Comparison of ENCODE assay signal across 8 cellular contexts in the genomic region with DNA sequence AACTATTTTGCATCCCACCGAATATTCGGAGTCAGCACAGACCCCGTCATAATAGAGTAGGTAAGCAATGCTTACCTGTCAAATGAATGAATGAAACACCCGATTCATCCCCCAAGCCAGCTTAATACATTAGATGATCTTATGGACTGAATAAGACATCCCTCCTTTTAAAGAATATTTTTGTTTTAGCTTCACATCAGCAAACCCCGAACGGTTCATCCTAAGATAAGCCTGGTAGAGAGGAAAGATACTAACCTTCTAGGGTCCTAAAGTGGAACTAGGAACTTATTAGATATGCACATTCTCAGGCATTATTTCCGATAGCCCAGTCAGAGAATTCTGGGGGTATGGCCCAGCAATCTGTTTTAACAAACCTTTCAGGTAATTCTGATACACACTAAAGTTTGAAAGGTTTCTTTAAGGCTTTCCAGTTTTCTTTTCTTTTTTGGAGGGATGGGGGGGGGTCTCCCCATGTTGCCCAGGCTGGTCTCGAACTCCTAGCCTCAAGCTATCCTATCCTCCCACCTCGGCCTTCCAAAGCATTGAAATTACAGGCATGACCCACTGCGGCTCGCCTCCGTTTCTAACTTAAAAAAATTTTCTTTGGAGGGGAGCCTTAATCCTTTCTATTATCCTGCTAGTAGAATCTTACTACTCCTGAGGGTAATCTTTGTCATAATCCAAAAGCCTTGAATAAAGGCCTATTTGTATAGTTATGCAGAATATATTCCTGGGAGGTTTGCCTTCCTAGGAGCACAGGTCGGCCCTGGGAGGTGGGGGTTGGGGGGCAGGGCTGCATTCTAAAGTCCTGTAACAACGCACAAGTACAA. TPM values are rescaled to one million over a fixed set of nuclear protein-coding genes. Genes with fewer than 3 reads are reported as not detected.
A peak's percentile ranks its signal among the peaks of the same experiment; 100 is the strongest.
DNase-seq lines count a peak whose midpoint lies in the region; ATAC-seq and TF ChIP-seq lines count a peak whose summit lies in the region.

No MANE protein-coding gene starts in this region.

- no peak for TF ChIP-seq EP300 in sigmoid colon (IDR thresholded peaks at IDR 0.05)

- H3K27me3 ChIP-seq in GM23338 (ENCODE audit: insufficient read depth): no peaks in the 10 kb centered on the region
- H3K27me3 ChIP-seq in heart left ventricle: no peaks in the 10 kb centered on the region
- H3K27me3 ChIP-seq in sigmoid colon: no peaks in the 10 kb centered on the region

- peaks cover 39% of the 10 kb centered on the region for H3K79me2 ChIP-seq in GM23338 (replicated peaks; ENCODE audit: insufficient read depth)

- peak overlapping the region; percentile 76 for H3K4me2 ChIP-seq in GM23338

- peaks cover 14% of the 10 kb centered on the region for H3K27me3 Mint-ChIP-seq in GM23338 (ENCODE audit: insufficient read depth, low read depth, poor library complexity)

- peaks cover 11% of the 10 kb centered on the region for H3F3A ChIP-seq in GM23338 (replicated peaks; ENCODE audit: low read depth)

- TF ChIP-seq CTCF in GM23338 (conservative IDR thresholded peaks at IDR 0.05; ENCODE audit: low read depth in 2 of 2) (no peak), WI38 (IDR thresholded peaks at IDR 0.05; ENCODE audit: low read depth, low read length) (no peak), heart left ventricle (IDR thresholded peaks at IDR 0.05) (no peak), sigmoid colon (IDR thresholded peaks at IDR 0.05) (no peak)

- H3K27ac Mint-ChIP-seq in GM23338: peak overlapping the region; percentile 100

- peaks cover 49% of the 10 kb centered on the region for H3K4me1 Mint-ChIP-seq in GM23338

- intact Hi-C loops in heart left ventricle (cut with DNase I): loop anchor here in 5 of 10 donors (5.0 to 10.0 kb wide), 3 partner anchors 127 to 134 kb away; partner anchors contain the start of gene SLC35F5 (in 4 of the 5)
- intact Hi-C loops in sigmoid colon (cut with DNase I): loop anchor here (1.0 to 2.0 kb wide), 2 partner anchors 70 to 133 kb away; partner anchors contain the start of gene SLC35F5

- peak; percentile 82 for DNase-seq in GM23338 (ENCODE audit: low spot score)
- no peak for DNase-seq in heart left ventricle
- DNase-seq in sigmoid colon: no peak
- no peak for DNase-seq in NCI-H345 treated with DMSO at 0.1 percent for 48 hours (lab: John Stamatoyannopoulos, UW; ENCODE audit: unreplicated experiment)
- DNase-seq in activated effector memory CD4-positive, alpha-beta T cell treated with anti-CD3 and anti-CD28 coated beads, Interleukin-2, amount 50 U/mL, for 16 hours: no peak
- no peak for DNase-seq in UCSD-AML1 (lab: John Stamatoyannopoulos, UW; ENCODE audit: unreplicated experiment)
- DNase-seq in DMS79 (lab: John Stamatoyannopoulos, UW): no peak

- H3K4me1 ChIP-seq in GM23338 (ENCODE audit: insufficient read depth) (peaks cover 40% of the 10 kb centered on the region), heart left ventricle (peaks cover 0 to 68% (median 45%) of the 10 kb centered on the region in 12 donors), sigmoid colon (peaks cover 0 to 51% (median 40%) of the 10 kb centered on the region in 4 donors)

- no peak overlapping the region for H2AFZ ChIP-seq in GM23338

- TF ChIP-seq POLR2A in heart left ventricle (IDR thresholded peaks at IDR 0.05) (no peak), sigmoid colon (IDR thresholded peaks at IDR 0.05) (no peak)

- H3K4me3 ChIP-seq in GM23338 (peak overlapping the region; percentile 67), WI38 (ENCODE audit: low read depth, low read length) (peak overlapping the region; percentile 74), heart left ventricle (peak overlapping the region; percentile 20 to 99 (median 93)), sigmoid colon (peak overlapping the region; percentile 69 to 98 (median 90))

- 34 to 40% (median 36%) methylated on average over 14 of the region's 14 CpGs for WGBS in heart left ventricle, 4 donors
- WGBS in sigmoid colon, 2 donors: 31 to 36% methylated on average over 14 of the region's 14 CpGs

- H3K36me3 Mint-ChIP-seq in GM23338 (ENCODE audit: low read depth): peaks cover 10% of the 10 kb centered on the region; the same call in 2 of the 3 replicates

- H3K9me2 ChIP-seq in GM23338 (ENCODE audit: insufficient read depth): no peaks in the 10 kb centered on the region

- H3K27ac ChIP-seq in GM23338 (ENCODE audit: low read depth) (peak overlapping the region; percentile 100), heart left ventricle (peak overlapping the region; percentile 80 to 99 (median 98)), sigmoid colon (peak overlapping the region; percentile 94 to 99 (median 98))

- H3K36me3 ChIP-seq in GM23338 (ENCODE audit: insufficient read depth) (no peaks in the 10 kb centered on the region), heart left ventricle (peaks cover 0 to 6% (median 0%) of the 10 kb centered on the region in 9 donors), sigmoid colon (no peaks in the 10 kb centered on the region)

- H3K9me3 ChIP-seq in heart left ventricle (no peaks in the 10 kb centered on the region), sigmoid colon (no peaks in the 10 kb centered on the region)

- ATAC-seq in GM23338: peak; percentile 63
- no peak for ATAC-seq in heart left ventricle

- peaks cover 18% of the 10 kb centered on the region for H4K20me1 ChIP-seq in GM23338 (replicated peaks; ENCODE audit: insufficient read depth)

- H3K4me3 Mint-ChIP-seq in GM23338: peak overlapping the region; percentile 90

- no peaks in the 10 kb centered on the region; the same call in 2 of the 3 replicates for H3K9me3 Mint-ChIP-seq in GM23338

TF ChIP-seq in GM23338, 12 proteins besides CTCF, POLR2A, EP300 and RAD21 (continues in another document):
- TF ChIP-seq REST (IDR thresholded peaks at IDR 0.05; ENCODE audit: unreplicated experiment) (no peak), STAT1 (IDR thresholded peaks at IDR 0.05; ENCODE audit: unreplicated experiment) (no peak), POLR2AphosphoS5 (IDR thresholded peaks at IDR 0.05; ENCODE audit: low read depth) (no peak)

RNA-seq across cellular contexts. Expression of gene ACTR3, which starts 1.0 kb away (rescaled TPM):
- 137 and 138 TPM in 2 replicates for total RNA-seq in GM23338 (2014; rRNA removed; shearing (Covaris generic))
- polyA plus RNA-seq in GM23338 (2016; fragmentation: Nextera tagmentation; extraction: Ambion mirVana) (47.8 and 63.7 TPM in 2 replicates), heart left ventricle (100 to 1,000 TPM in 1 of 2 donors, 10 to 100 TPM in 1; 15.3 to 115 TPM), sigmoid colon (100 to 1,000 TPM; 108 to 178 (median 155) TPM)
- total RNA-seq in heart left ventricle (100 to 1,000 TPM in 6 of 9 donors, 10 to 100 TPM in 3; 53.3 to 238 (median 132) TPM), sigmoid colon (100 to 1,000 TPM; 129 to 171 (median 142) TPM)
